In genomic region chr3:197031315-197032285, GRCh38 we compare ENCODE assay signal across 8 cellular contexts. TPM values are rescaled to one million over a fixed set of nuclear protein-coding genes. Genes with fewer than 3 reads are reported as not detected.
DNase-seq lines count a peak whose midpoint lies in the region; ATAC-seq and TF ChIP-seq lines count a peak whose summit lies in the region.

No MANE protein-coding gene starts in this region.

- in situ Hi-C loops in GM13976 (cut with MboI; ENCODE audit: low sequenced_read_pairs, unreplicated experiment) = no loop called here

- BruUV-seq in PC-3 (replicated peaks; lab: Mats Ljungman, UMichigan) = no TSS peak

- peak; percentile 98 for DNase-seq in COLO829 (ENCODE audit: low spot score)
- peak; percentile 99 for DNase-seq in PC-3
- peak; percentile 95 for DNase-seq in epithelial cell of proximal tubule (ENCODE audit: low read depth)
- peak; percentile 99 for DNase-seq in osteoblast (ENCODE audit: insufficient read length, low spot score, missing footprints)
- DNase-seq in NCI-H2107 treated with DMSO at 0.1 percent for 48 hours (lab: John Stamatoyannopoulos, UW; ENCODE audit: unreplicated experiment) = no peak
- DNase-seq in SIG-M5 (lab: John Stamatoyannopoulos, UW) = no peak
- no peak for DNase-seq in GM13976 (ENCODE audit: low spot score)

- H3K4me1 ChIP-seq in PC-3 (ENCODE audit: insufficient read depth, low read length) (peaks cover 41% of the 10 kb centered on the region), osteoblast (ENCODE audit: insufficient read depth, low read length) (peaks cover 27% of the 10 kb centered on the region)

- CTCF ChIA-PET in PC-3 (lab: Charles Lee) = interaction anchor here (0.6 to 1.9 kb wide), 2 partner anchors 28 to 62 kb away, joined by 3 to 6 read pairs; no protein-coding TSS in a partner anchor

- H3K9me3 ChIP-seq in PC-3 (ENCODE audit: low read length) (no peaks in the 10 kb centered on the region), osteoblast (ENCODE audit: low read depth, low read length) (no peaks in the 10 kb centered on the region)

- H3K27ac ChIP-seq in PC-3 (ENCODE audit: low read length) = peak overlapping the region; percentile 61
- H3K27ac ChIP-seq in osteoblast (ENCODE audit: low read depth, low read length) = peak overlapping the region; percentile 78

- H3K79me2 ChIP-seq in PC-3 (ENCODE audit: low read length) (peaks cover 23% of the 10 kb centered on the region), osteoblast (ENCODE audit: insufficient read depth, low read length) (no peaks in the 10 kb centered on the region)

- H3K4me2 ChIP-seq in PC-3 (ENCODE audit: low read length) = peak overlapping the region; percentile 30
- peak overlapping the region; percentile 38 for H3K4me2 ChIP-seq in osteoblast (ENCODE audit: insufficient read depth, low read length)

- H3K4me3 ChIP-seq in PC-3 (ENCODE audit: low read length) (no peak overlapping the region), epithelial cell of proximal tubule (ENCODE audit: low read depth, low read length) (no peak overlapping the region), osteoblast (ENCODE audit: insufficient read depth, low read length) (no peak overlapping the region)

- POLR2A ChIA-PET in PC-3 (lab: Charles Lee; ENCODE audit: unreplicated experiment) = interaction anchor here (0.6 kb wide), 1 partner anchor 72 kb away, joined by 3 read pairs; no protein-coding TSS in a partner anchor

- 0 out of 2 replicates have a peak overlapping the region, but pooled peaks have one; percentile 3 for H3K9ac ChIP-seq in PC-3 (ENCODE audit: low read length)

- no peaks in the 10 kb centered on the region for H3F3A ChIP-seq in PC-3 (ENCODE audit: low read length, unreplicated experiment)

- TF ChIP-seq CTCF in PC-3 (conservative IDR thresholded peaks at IDR 0.05; ENCODE audit: low read depth, low read length) = no peak
- no peak for TF ChIP-seq CTCF in epithelial cell of proximal tubule (conservative IDR thresholded peaks at IDR 0.05; ENCODE audit: low read depth, low read length)
- TF ChIP-seq CTCF in osteoblast (IDR thresholded peaks at IDR 0.05; ENCODE audit: extremely low read depth, low read depth, low read length) = no peak
- no peak for TF ChIP-seq CTCF in GM13976 (IDR thresholded peaks at IDR 0.05; ENCODE audit: borderline replicate concordance, control extremely low read depth, extremely low read depth, insufficient read depth, missing control alignments)

- ATAC-seq in PC-3 = peak; percentile 54
- no peak for ATAC-seq in GM21528 (IDR thresholded peaks at IDR 0.05; ENCODE audit: low FRiP score, unreplicated experiment)

- H3K36me3 ChIP-seq in PC-3 (ENCODE audit: low read depth, low read length) (peaks cover 2% of the 10 kb centered on the region; the same call in 1 of the 2 replicates), osteoblast (ENCODE audit: insufficient read depth, low read length) (no peaks in the 10 kb centered on the region)

- H2AFZ ChIP-seq in PC-3 (ENCODE audit: low read length) (no peak overlapping the region), osteoblast (ENCODE audit: low read length) (peak overlapping the region; percentile 52)

- no peaks in the 10 kb centered on the region for H4K20me1 ChIP-seq in PC-3 (ENCODE audit: low read length)
- peaks cover 1% of the 10 kb centered on the region for H4K20me1 ChIP-seq in osteoblast (ENCODE audit: insufficient read depth, low read length)

- H3K27me3 ChIP-seq in PC-3 (ENCODE audit: low read length) (no peaks in the 10 kb centered on the region), osteoblast (ENCODE audit: insufficient read depth, low read length) (peaks cover 2% of the 10 kb centered on the region)

- intact Hi-C loops in PC-3 (cut with micrococcal nuclease) = no loop called here

- H3K9me2 ChIP-seq in PC-3 (replicated peaks; ENCODE audit: low read length) = no peaks in the 10 kb centered on the region

RNA-seq across cellular contexts. Expression of gene MELTF, which starts 2.0 kb away (rescaled TPM):
- total RNA-seq in PC-3 (2014; rRNA removed) (40.6 and 46.8 TPM in 2 replicates), epithelial cell of proximal tubule (12.7 and 26.9 TPM in 2 replicates), osteoblast (2.4 and 5.1 TPM in 2 replicates)

Comparison
In these comparisons a context has a peak if more than half of its experiments do, and no peak if none do; other contexts are left out.
1. DNase-seq: peak in COLO829 (single experiment), PC-3 (single experiment), epithelial cell of proximal tubule (single experiment) and osteoblast (single experiment); none in NCI-H2107 treated with DMSO at 0.1 percent for 48 hours (single experiment), SIG-M5 (single experiment) and GM13976 (single experiment).